Comparison of ENCODE assay signal across 1 cellular context in the genomic region with DNA sequence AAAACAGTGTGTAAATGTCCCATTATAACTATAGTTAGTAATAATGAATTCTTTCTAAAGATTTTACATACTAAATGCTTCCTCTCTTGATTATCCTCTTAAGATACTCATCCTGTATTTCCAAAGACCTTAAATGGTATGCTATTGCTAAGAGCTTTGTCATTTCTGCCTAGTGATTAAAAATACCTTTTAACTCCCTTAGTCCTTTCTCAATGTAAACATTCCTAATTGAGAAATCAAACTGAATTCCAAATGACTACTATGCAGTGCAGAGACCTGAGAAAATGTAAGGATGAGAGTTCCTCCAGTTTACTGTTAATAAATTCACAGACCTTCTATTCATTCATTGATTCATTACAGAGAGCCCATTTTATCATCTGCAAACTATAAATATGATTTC.
TF ChIP-seq lines count a peak whose summit lies in the region.

No MANE protein-coding gene starts in this region.

TF ChIP-seq in A549, 52 proteins besides CTCF, POLR2A, EP300 and RAD21:
- TF ChIP-seq CHD4 (IDR thresholded peaks at IDR 0.05; ENCODE audit: borderline replicate concordance): no peak
- TF ChIP-seq MAX (IDR thresholded peaks at IDR 0.05): no peak
- no peak for TF ChIP-seq CHD2 (IDR thresholded peaks at IDR 0.05; ENCODE audit: low read length, partially characterized antibody)
- TF ChIP-seq HMGXB4 (CRISPR knock-in tag; IDR thresholded peaks at IDR 0.05; ENCODE audit: borderline replicate concordance): no peak
- TF ChIP-seq PHF8 (IDR thresholded peaks at IDR 0.05; ENCODE audit: borderline replicate concordance, low read depth): no peak
TF ChIP-seq in A549: peak in this region for 0.
